ENCODE assay signal across 13 cellular contexts in the genomic region with DNA sequence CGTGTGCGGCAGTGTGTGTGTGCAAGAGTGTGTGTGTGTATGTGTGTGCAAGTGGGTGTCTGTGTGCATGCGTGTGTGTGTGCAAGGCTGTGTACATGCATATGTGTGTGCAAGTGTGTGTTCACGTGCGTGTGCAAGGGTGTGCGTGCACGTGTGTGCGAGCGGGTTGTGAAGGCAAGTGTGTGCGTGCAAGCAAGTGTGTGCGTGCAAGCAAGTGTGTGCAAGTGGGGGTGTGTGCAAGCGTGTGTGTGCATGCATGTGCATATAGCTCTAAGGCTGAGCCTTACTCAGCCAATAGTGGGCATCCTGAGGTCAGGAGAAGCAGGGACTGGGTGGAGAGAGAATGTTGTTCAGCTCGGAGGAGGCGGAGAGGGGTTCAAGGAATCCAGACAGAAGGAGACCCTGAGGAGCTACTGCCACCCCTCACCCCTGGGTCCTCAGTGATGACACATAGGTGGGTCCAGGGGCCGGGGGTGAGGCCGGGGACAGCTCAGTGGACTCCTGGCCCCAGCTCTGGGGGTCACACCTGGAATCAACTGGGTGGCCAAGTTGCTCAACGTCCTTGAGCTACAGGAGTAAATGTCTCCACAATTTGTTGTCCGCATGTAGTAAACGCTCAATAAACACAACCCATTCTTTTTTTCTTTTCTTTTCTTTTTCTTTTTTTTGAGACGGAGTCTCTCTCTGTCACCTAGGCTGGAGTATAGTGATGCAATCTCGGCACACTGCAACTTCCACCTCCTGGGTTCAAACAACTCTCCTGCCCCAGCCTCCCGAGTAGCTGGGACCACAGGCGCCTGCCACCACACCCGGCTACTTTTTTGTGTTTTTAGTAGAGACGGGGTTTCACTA. TPM values are rescaled to one million over a fixed set of nuclear protein-coding genes. Genes with fewer than 3 reads are reported as not detected.
DNase-seq lines count a peak whose midpoint lies in the region; ATAC-seq and TF ChIP-seq lines count a peak whose summit lies in the region.
"Had no signal": no experiment of that assay in that cellular context is flagged by ENCODE, and none has a peak within 500 bp of the region (broad histone marks: within the 10 kb centered on the region; RNA-seq: fewer than 3 reads in every experiment).

No MANE protein-coding gene starts in this region.

- CTCF ChIA-PET in activated naive CD4-positive, alpha-beta T cell treated with anti-CD3 and anti-CD28 coated beads for 36 hours (lab: Charles Lee): interaction anchor here (1.3 to 1.5 kb wide), 2 partner anchors 9 to 25 kb away, joined by 3 to 5 read pairs; no protein-coding TSS in a partner anchor
- CTCF ChIA-PET in activated CD8-positive, alpha-beta T cell treated with anti-CD3 and anti-CD28 coated beads for 36 hours (lab: Charles Lee): interaction anchor here (0.9 to 1.7 kb wide), 5 partner anchors 9 to 88 kb away, joined by 3 to 5 read pairs (median 4); no protein-coding TSS in a partner anchor

- TF ChIP-seq POLR2A in thyroid gland (IDR thresholded peaks at IDR 0.05) (no peak), gastrocnemius medialis (IDR thresholded peaks at IDR 0.05) (no peak)

- H3K9me3 ChIP-seq in thyroid gland (no peaks in the 10 kb centered on the region), gastrocnemius medialis (no peaks in the 10 kb centered on the region)

- H3K4me1 Mint-ChIP-seq in activated naive CD4-positive, alpha-beta T cell treated with anti-CD3 and anti-CD28 coated beads for 36 hours (ENCODE audit: low read depth): peaks cover 22% of the 10 kb centered on the region
- H3K4me1 Mint-ChIP-seq in activated CD8-positive, alpha-beta T cell treated with anti-CD3 and anti-CD28 coated beads for 36 hours (ENCODE audit: low read depth): peaks cover 22% of the 10 kb centered on the region
- H3K4me1 Mint-ChIP-seq in immature natural killer cell: peaks cover 35 to 39% of the 10 kb centered on the region in 2 donors
- peaks cover 18 to 36% of the 10 kb centered on the region in 2 donors for H3K4me1 Mint-ChIP-seq in stimulated activated naive B cell treated with anti-CD40 and anti-IgM and Interleukin-4, amounts not matched to agents 10 μg/mL and 1 μg/mL and 100 μg/mL, for 72 hours

- in situ Hi-C loops in gastrocnemius medialis (cut with MboI; ENCODE audit: low sequenced_read_pairs in 4 of 4): no loop called here

- TF ChIP-seq CTCF in activated CD8-positive, alpha-beta T cell treated with anti-CD3 and anti-CD28 coated beads for 36 hours (IDR thresholded peaks at IDR 0.05): no peak
- no peak for TF ChIP-seq CTCF in thyroid gland (IDR thresholded peaks at IDR 0.05)
- TF ChIP-seq CTCF in gastrocnemius medialis (IDR thresholded peaks at IDR 0.05 in 4 of 5, conservative IDR thresholded peaks at IDR 0.05 in 1 of 5): no peak

- no peaks in the 10 kb centered on the region for H3K9me3 Mint-ChIP-seq in activated naive CD4-positive, alpha-beta T cell treated with anti-CD3 and anti-CD28 coated beads for 36 hours
- H3K9me3 Mint-ChIP-seq in activated CD8-positive, alpha-beta T cell treated with anti-CD3 and anti-CD28 coated beads for 36 hours: no peaks in the 10 kb centered on the region
- no peaks in the 10 kb centered on the region for H3K9me3 Mint-ChIP-seq in immature natural killer cell
- no peaks in the 10 kb centered on the region for H3K9me3 Mint-ChIP-seq in stimulated activated naive B cell treated with anti-CD40 and anti-IgM and Interleukin-4, amounts not matched to agents 10 μg/mL and 1 μg/mL and 100 μg/mL, for 72 hours

- intact Hi-C loops in activated naive CD4-positive, alpha-beta T cell treated with anti-CD3 and anti-CD28 coated beads for 36 hours (cut with micrococcal nuclease): loop anchor here (1.0 kb wide), 1 partner anchor 15 kb away; no protein-coding TSS in a partner anchor
- intact Hi-C loops in activated CD8-positive, alpha-beta T cell treated with anti-CD3 and anti-CD28 coated beads for 36 hours (cut with micrococcal nuclease): no loop called here
- intact Hi-C loops in left colon (cut with DNase I, micrococcal nuclease): no loop called here
- intact Hi-C loops in thyroid gland (cut with DNase I): no loop called here
- intact Hi-C loops in gastrocnemius medialis (cut with DNase I; ENCODE audit: low total_unique reads): no loop called here

- H3K27me3 ChIP-seq in thyroid gland: no peaks in the 10 kb centered on the region
- peaks cover 12 to 23% (median 23%) of the 10 kb centered on the region in 3 donors for H3K27me3 ChIP-seq in gastrocnemius medialis

- WGBS in thyroid gland, 2 donors: 88 to 93% methylated on average over 25 of the region's 25 CpGs

- H3K36me3 ChIP-seq in thyroid gland (no peaks in the 10 kb centered on the region), gastrocnemius medialis (no peaks in the 10 kb centered on the region)

- H3K27me3 Mint-ChIP-seq in activated naive CD4-positive, alpha-beta T cell treated with anti-CD3 and anti-CD28 coated beads for 36 hours (ENCODE audit: low read depth): no peaks in the 10 kb centered on the region
- no peaks in the 10 kb centered on the region for H3K27me3 Mint-ChIP-seq in activated CD8-positive, alpha-beta T cell treated with anti-CD3 and anti-CD28 coated beads for 36 hours
- H3K27me3 Mint-ChIP-seq in immature natural killer cell (ENCODE audit: low read depth in 3 of 3): peaks cover 3 to 8% (median 3%) of the 10 kb centered on the region in 3 donors
- peaks cover 9 to 12% of the 10 kb centered on the region in 2 donors for H3K27me3 Mint-ChIP-seq in stimulated activated naive B cell treated with anti-CD40 and anti-IgM and Interleukin-4, amounts not matched to agents 10 μg/mL and 1 μg/mL and 100 μg/mL, for 72 hours

- H3K4me3 Mint-ChIP-seq in activated naive CD4-positive, alpha-beta T cell treated with anti-CD3 and anti-CD28 coated beads for 36 hours: peak overlapping the region; percentile 86
- H3K4me3 Mint-ChIP-seq in activated CD8-positive, alpha-beta T cell treated with anti-CD3 and anti-CD28 coated beads for 36 hours: peak overlapping the region; percentile 27
- peak overlapping the region; percentile 60 to 91 (median 79) for H3K4me3 Mint-ChIP-seq in immature natural killer cell
- H3K4me3 Mint-ChIP-seq in stimulated activated naive B cell treated with anti-CD40 and anti-IgM and Interleukin-4, amounts not matched to agents 10 μg/mL and 1 μg/mL and 100 μg/mL, for 72 hours: peak overlapping the region; percentile 41 to 51

- peaks cover 15 to 39% of the 10 kb centered on the region in 2 donors for H3K4me1 ChIP-seq in thyroid gland
- peaks cover 15 to 16% of the 10 kb centered on the region in 2 donors for H3K4me1 ChIP-seq in gastrocnemius medialis

- DNase-seq in activated naive CD4-positive, alpha-beta T cell treated with anti-CD3 and anti-CD28 coated beads for 36 hours: no peak
- no peak for DNase-seq in activated naive CD4-positive, alpha-beta T cell treated with Interleukin-2 at 50 U/mL for 16 hours
- no peak for DNase-seq in activated CD8-positive, alpha-beta T cell treated with anti-CD3 and anti-CD28 coated beads for 36 hours
- DNase-seq in immature natural killer cell: no peak
- DNase-seq in stimulated activated naive B cell treated with anti-CD40 and anti-IgM and Interleukin-4, amounts not matched to agents 10 μg/mL and 1 μg/mL and 100 μg/mL, for 72 hours: no peak
- no peak for DNase-seq in left colon
- DNase-seq in thyroid gland: no peak
- no peak for DNase-seq in gastrocnemius medialis
- DNase-seq: C1 segment of cervical spinal cord, foreskin fibroblast, MM.1S had no signal

- no peak for ATAC-seq in activated CD8-positive, alpha-beta T cell treated with anti-CD3 and anti-CD28 coated beads for 36 hours
- ATAC-seq in stimulated activated naive B cell treated with anti-CD40 and anti-IgM and Interleukin-4, amounts not matched to agents 10 μg/mL and 1 μg/mL and 100 μg/mL, for 72 hours (replicated peaks): no peak
- ATAC-seq in left colon: no peak
- ATAC-seq in gastrocnemius medialis: no peak
- ATAC-seq: Panc1 had no signal

- H3K27ac ChIP-seq in thyroid gland: no peak overlapping the region
- H3K27ac ChIP-seq in gastrocnemius medialis: peak overlapping the region in 2 of 4 donors; percentile 6 to 76
- H3K27ac ChIP-seq: dorsolateral prefrontal cortex had no signal

- peaks cover 2% of the 10 kb centered on the region for H3K36me3 Mint-ChIP-seq in activated naive CD4-positive, alpha-beta T cell treated with anti-CD3 and anti-CD28 coated beads for 36 hours (ENCODE audit: low read depth)
- H3K36me3 Mint-ChIP-seq in activated CD8-positive, alpha-beta T cell treated with anti-CD3 and anti-CD28 coated beads for 36 hours (ENCODE audit: low read depth): peaks cover 5% of the 10 kb centered on the region
- H3K36me3 Mint-ChIP-seq in immature natural killer cell: peaks cover 0 to 10% (median 7%) of the 10 kb centered on the region in 3 donors
- peaks cover 18 to 28% of the 10 kb centered on the region in 2 donors for H3K36me3 Mint-ChIP-seq in stimulated activated naive B cell treated with anti-CD40 and anti-IgM and Interleukin-4, amounts not matched to agents 10 μg/mL and 1 μg/mL and 100 μg/mL, for 72 hours

- POLR2A ChIA-PET in activated CD8-positive, alpha-beta T cell treated with anti-CD3 and anti-CD28 coated beads for 36 hours (lab: Charles Lee): interaction anchor here (0.6 to 1.2 kb wide), 4 partner anchors 14 to 29 kb away, joined by 3 to 4 read pairs (median 3); no protein-coding TSS in a partner anchor

- H3K4me3 ChIP-seq in thyroid gland (replicated peaks in 1 of 3) (no peak overlapping the region), gastrocnemius medialis (no peak overlapping the region)

- no peak overlapping the region for H3K27ac Mint-ChIP-seq in activated naive CD4-positive, alpha-beta T cell treated with anti-CD3 and anti-CD28 coated beads for 36 hours
- H3K27ac Mint-ChIP-seq in activated CD8-positive, alpha-beta T cell treated with anti-CD3 and anti-CD28 coated beads for 36 hours: no peak overlapping the region
- peak overlapping the region; percentile 40 to 86 (median 70) for H3K27ac Mint-ChIP-seq in immature natural killer cell
- H3K27ac Mint-ChIP-seq in stimulated activated naive B cell treated with anti-CD40 and anti-IgM and Interleukin-4, amounts not matched to agents 10 μg/mL and 1 μg/mL and 100 μg/mL, for 72 hours: peak overlapping the region; percentile 14

RNA-seq across cellular contexts. Expression of a gene that starts 1.8 kb away (rescaled TPM):
- under 1 TPM; 0.21 to 0.44 TPM for total RNA-seq in activated naive CD4-positive, alpha-beta T cell treated with anti-CD3 and anti-CD28 coated beads for 36 hours
- total RNA-seq in activated CD8-positive, alpha-beta T cell treated with anti-CD3 and anti-CD28 coated beads for 36 hours: 1 to 10 TPM in 1 of 2 experiments, under 1 TPM in 1; 0.74 to 2.5 TPM
- polyA plus RNA-seq in immature natural killer cell: 1 to 10 TPM; 5.0 to 6.8 (median 5.5) TPM
- total RNA-seq in left colon (under 1 TPM in 1 of 2 donors, not detected in 1; 0.22 TPM), thyroid gland (1 to 10 TPM; 1.7 to 5.6 (median 4.2) TPM), gastrocnemius medialis (under 1 TPM in 1 of 4 donors, not detected in 3; 0.13 TPM)

RNA-seq across cellular contexts. Expression of a gene that starts 20.5 kb away (rescaled TPM):
- total RNA-seq in activated naive CD4-positive, alpha-beta T cell treated with anti-CD3 and anti-CD28 coated beads for 36 hours: 10 to 100 TPM; 41.6 to 41.9 TPM
- 10 to 100 TPM; 53.3 to 53.7 TPM for total RNA-seq in activated CD8-positive, alpha-beta T cell treated with anti-CD3 and anti-CD28 coated beads for 36 hours
- 100 to 1,000 TPM; 327 to 535 (median 329) TPM for polyA plus RNA-seq in immature natural killer cell
- total RNA-seq in left colon (10 to 100 TPM in 1 of 2 donors, 1 to 10 TPM in 1; 6.9 to 11.5 TPM), thyroid gland (10 to 100 TPM; 20.3 to 41.8 (median 30.6) TPM), gastrocnemius medialis (10 to 100 TPM; 39.7 to 82.4 (median 56.3) TPM)

RNA-seq across cellular contexts. Expression of a gene that starts 27.2 kb away (rescaled TPM):
- total RNA-seq in activated naive CD4-positive, alpha-beta T cell treated with anti-CD3 and anti-CD28 coated beads for 36 hours: under 1 TPM; 0.10 to 0.47 TPM
- total RNA-seq in activated CD8-positive, alpha-beta T cell treated with anti-CD3 and anti-CD28 coated beads for 36 hours: under 1 TPM; 0.20 to 0.23 TPM
- polyA plus RNA-seq in immature natural killer cell: under 1 TPM in 1 of 3 donors, not detected in 2; 0.02 TPM
- under 1 TPM in 1 of 2 donors, not detected in 1; 0.20 TPM for total RNA-seq in left colon
- total RNA-seq in thyroid gland: 1 to 10 TPM; 2.4 to 7.1 (median 4.0) TPM
- 100 to 1,000 TPM in 1 of 4 donors, 10 to 100 TPM in 3; 45.3 to 107 (median 69.1) TPM for total RNA-seq in gastrocnemius medialis

Comparison
In these comparisons a context has a peak if more than half of its experiments do, and no peak if none do; other contexts are left out.
1. H3K27ac Mint-ChIP-seq: peak in immature natural killer cell (6 of 6) and stimulated activated naive B cell treated with anti-CD40 and anti-IgM and Interleukin-4, amounts not matched to agents 10 μg/mL and 1 μg/mL and 100 μg/mL, for 72 hours (single experiment); none in activated naive CD4-positive, alpha-beta T cell treated with anti-CD3 and anti-CD28 coated beads for 36 hours (single experiment) and activated CD8-positive, alpha-beta T cell treated with anti-CD3 and anti-CD28 coated beads for 36 hours (single experiment).
2. H3K4me3 Mint-ChIP-seq: peak in every context shown above with its lines; median percentile 86 in activated naive CD4-positive, alpha-beta T cell treated with anti-CD3 and anti-CD28 coated beads for 36 hours; 79 in immature natural killer cell; 46 in stimulated activated naive B cell treated with anti-CD40 and anti-IgM and Interleukin-4, amounts not matched to agents 10 μg/mL and 1 μg/mL and 100 μg/mL, for 72 hours; 27 in activated CD8-positive, alpha-beta T cell treated with anti-CD3 and anti-CD28 coated beads for 36 hours.
3. RNA of a gene that starts 27.2 kb away (total RNA-seq): 45.3 to 107 TPM in gastrocnemius medialis; 2.4 to 7.1 TPM in thyroid gland, 0.10 to 0.47 TPM in activated naive CD4-positive, alpha-beta T cell treated with anti-CD3 and anti-CD28 coated beads for 36 hours, 0.20 to 0.23 TPM in activated CD8-positive, alpha-beta T cell treated with anti-CD3 and anti-CD28 coated beads for 36 hours and 0.20 TPM in left colon; every median in the first group is over 4 times any median in the second.